Comparison of ENCODE assay signal across 11 cellular contexts in genomic region chr9:87570000-87570834, GRCh38.
DNase-seq lines count a peak whose midpoint lies in the region; ATAC-seq, FAIRE-seq and TF ChIP-seq lines count a peak whose summit lies in the region.
"Had no signal": no experiment of that assay in that cellular context is flagged by ENCODE, and none has a peak within 500 bp of the region (broad histone marks: within the 10 kb centered on the region; RNA-seq: fewer than 3 reads in every experiment).

No MANE protein-coding gene starts in this region.

- H3K27ac ChIP-seq in C4-2B (peak overlapping the region; percentile 23; the same call in 1 of the 2 replicates), lung (ENCODE audit: low read depth in 1 of 2, low read length in 1 of 2) (no peak overlapping the region)

- peak; percentile 57 for ATAC-seq in GM21423 (IDR thresholded peaks at IDR 0.05; ENCODE audit: unreplicated experiment)
- peak; percentile 58 for ATAC-seq in lung (ENCODE audit: insufficient read depth, low FRiP score)

- TF ChIP-seq CTCF in C4-2B (conservative IDR thresholded peaks at IDR 0.05): no peak
- TF ChIP-seq CTCF in lung (IDR thresholded peaks at IDR 0.05; ENCODE audit: control extremely low read depth, extremely low read depth): no peak
- no peak for TF ChIP-seq CTCF in GM10266 (IDR thresholded peaks at IDR 0.05; ENCODE audit: control insufficient read depth, insufficient read depth, low read depth, missing control alignments)

- H3K27me3 ChIP-seq in lung (ENCODE audit: control insufficient read depth, insufficient read depth): no peaks in the 10 kb centered on the region

- DNase-seq in RCC 7860 (ENCODE audit: low spot score) (peak; percentile 16), lung (ENCODE audit: low spot score) (no peak), GM10266 (ENCODE audit: extremely low spot score) (no peak), NCI-H82 (lab: John Stamatoyannopoulos, UW) (no peak)
- no peak for DNase-seq in activated CD8-positive, alpha-beta memory T cell treated with anti-CD3 and anti-CD28 coated beads, Interleukin-2, amount 50 U/mL, for 4 hours
- DNase-seq in activated T-cell treated with anti-CD3 and anti-CD28 coated beads, Interleukin-2, amount 50 U/mL, for 48 hours: no peak
- DNase-seq: activated CD4-positive, CD25-positive, alpha-beta regulatory T cell; Kasumi-1; stimulated activated CD4-positive, alpha-beta T cell treated with anti-CD3 and anti-CD28 coated beads, Interleukin-4, amount 100 ng/mL, for 24 hours had no signal

- H3K4me3 ChIP-seq in lung: no peak overlapping the region

- WGBS in lung, 2 donors: 56 to 80% methylated on average over 3 of the region's 3 CpGs

- H3K36me3 ChIP-seq in lung (ENCODE audit: control insufficient read depth in 2 of 2, insufficient read depth in 2 of 2, low read length in 2 of 2): no peaks in the 10 kb centered on the region

- no peaks in the 10 kb centered on the region for H3K9me3 ChIP-seq in lung (ENCODE audit: control insufficient read depth in 2 of 2, insufficient read depth in 1 of 2, low read length in 1 of 2)

- FAIRE-seq in RCC 7860 (lab: Jason Lieb, UNC): peak; percentile 75

- peaks cover 0 to 15% of the 10 kb centered on the region in 2 donors for H3K4me1 ChIP-seq in lung (ENCODE audit: control insufficient read depth in 2 of 2, insufficient read depth in 2 of 2, low read length in 2 of 2)
